Comparison of ENCODE assay signal across 27 cellular contexts in genomic region chr1:88189525-88189924, GRCh38.
"Had no signal": no experiment of that assay in that cellular context is flagged by ENCODE, and none has a peak within 500 bp of the region (broad histone marks: within the 10 kb centered on the region; RNA-seq: fewer than 3 reads in every experiment).

No MANE protein-coding gene starts in this region.

- H3K4me3 ChIP-seq: esophagus squamous epithelium, hepatocyte, left ventricle myocardium inferior, lower lobe of right lung, pancreas, spleen, stomach, thoracic aorta, transverse colon had no signal

- H2AFZ ChIP-seq: hepatocyte had no signal

- H3K27me3 ChIP-seq: esophagus squamous epithelium, hepatocyte, pancreas, spleen, stomach, transverse colon had no signal

- H3K4me1 ChIP-seq: left ventricle myocardium inferior, lower lobe of right lung, pancreas, stomach had no signal

- H3K4me1 Mint-ChIP-seq: nephron had no signal

- H3K4me3 Mint-ChIP-seq: nephron had no signal

- H3K27ac Mint-ChIP-seq: nephron, progenitor cell of endocrine pancreas had no signal

- H3K9me3 ChIP-seq: esophagus squamous epithelium, left ventricle myocardium inferior, lower lobe of right lung, pancreas, spleen, stomach, thoracic aorta, transverse colon had no signal

- DNase-seq: effector memory CD4-positive, alpha-beta T cell; esophagus squamous epithelium; foreskin fibroblast; head of caudate nucleus; kidney; left cardiac atrium; left ventricle myocardium inferior; lower lobe of right lung; mesenchymal stem cell; midbrain; occipital lobe; pancreas; spleen; stimulated activated CD4-positive, alpha-beta T cell treated with anti-CD3 and anti-CD28 coated beads, Interleukin-15, amount 100 ng/mL, for 24 hours; stimulated activated CD4-positive, alpha-beta T cell treated with anti-CD3 and anti-CD28 coated beads, Interleukin-1b, Interleukin-23, amount 100 ng/mL, for 48 hours; stimulated activated CD4-positive, alpha-beta T cell treated with anti-CD3 and anti-CD28 coated beads, Interleukin-4, amount 100 ng/mL, for 4 hours; stimulated activated naive CD4-positive, alpha-beta T cell; stomach; substantia nigra; transverse colon had no signal

- H3K79me2 ChIP-seq: hepatocyte had no signal

- H3K36me3 ChIP-seq: esophagus squamous epithelium, left ventricle myocardium inferior, lower lobe of right lung, pancreas, spleen, stomach, thoracic aorta, transverse colon had no signal

- H3K27ac ChIP-seq: epithelial cell of prostate, hepatocyte, left ventricle myocardium inferior, lower lobe of right lung, pancreas, stomach, thoracic aorta, transverse colon had no signal

- ATAC-seq: left cardiac atrium, lower lobe of right lung, pancreas, sciatic nerve had no signal

- H3K4me2 ChIP-seq: hepatocyte had no signal

- FAIRE-seq: endometrium, kidney, pancreas had no signal
